26 cellular contexts compared by ENCODE assay signal in genomic region chr15:25415707-25416106, GRCh38.
"Had no signal": no experiment of that assay in that cellular context is flagged by ENCODE, and none has a peak within 500 bp of the region (broad histone marks: within the 10 kb centered on the region; RNA-seq: fewer than 3 reads in every experiment).

No MANE protein-coding gene starts in this region.

- H3K36me3 ChIP-seq: colonic mucosa, lower lobe of right lung, ovary, right lobe of liver, suprapubic skin, vagina had no signal

- ATAC-seq: esophagus mucosa; foreskin keratinocyte; heart right ventricle; left ventricle myocardium superior; lower lobe of right lung; natural killer cell; right lobe of liver; stimulated activated naive CD8-positive, alpha-beta T cell treated with anti-CD3 and anti-CD28 coated beads, Interleukin-15, amount 100 ng/mL, for 72 hours had no signal

- H3K4me3 ChIP-seq: colonic mucosa, heart right ventricle, lower lobe of right lung, ovary, right lobe of liver, smooth muscle cell, suprapubic skin, vagina had no signal

- H3K9me3 ChIP-seq: colonic mucosa, ovary, right lobe of liver, suprapubic skin, vagina had no signal

- H3K27me3 ChIP-seq: colonic mucosa, foreskin keratinocyte, heart right ventricle, ovary, right lobe of liver, suprapubic skin, vagina had no signal

- H3K4me1 ChIP-seq: colonic mucosa had no signal

- H3K4me2 ChIP-seq: smooth muscle cell had no signal

- H3K27ac ChIP-seq: colonic mucosa, epithelial cell of prostate, foreskin keratinocyte, heart right ventricle, lower lobe of right lung, ovary, right lobe of liver, suprapubic skin, vagina had no signal

- DNase-seq: colonic mucosa; effector CD8-positive, alpha-beta T cell; endodermal cell; foreskin keratinocyte; glutamatergic neuron; heart right ventricle; hypothalamus; immature natural killer cell; islet precursor cell; left ventricle myocardium superior; lower lobe of right lung; natural killer cell; occipital lobe; ovary; right lobe of liver; stimulated activated CD4-positive, alpha-beta T cell treated with anti-CD3 and anti-CD28 coated beads, Interleukin-12 subunit alpha, Interleukin-12 subunit beta, amount 100 ng/mL, for 4 hours; stimulated activated CD4-positive, alpha-beta T cell treated with anti-CD3 and anti-CD28 coated beads, Interleukin-1b, Interleukin-23, amount 100 ng/mL, for 48 hours; stimulated activated CD4-positive, alpha-beta T cell treated with anti-CD3 and anti-CD28 coated beads, Interleukin-4, amount 100 ng/mL, for 1 hour; stimulated activated CD8-positive, alpha-beta memory T cell treated with anti-CD3 and anti-CD28 coated beads, Interleukin-4, amount 100 ng/mL, for 48 hours; stimulated activated naive CD4-positive, alpha-beta T cell; stimulated activated naive CD8-positive, alpha-beta T cell treated with anti-CD3 and anti-CD28 coated beads, Interleukin-15, amount 100 ng/mL, for 72 hours had no signal
